Comparison of ENCODE assay signal across 1 cellular context in the genomic region with DNA sequence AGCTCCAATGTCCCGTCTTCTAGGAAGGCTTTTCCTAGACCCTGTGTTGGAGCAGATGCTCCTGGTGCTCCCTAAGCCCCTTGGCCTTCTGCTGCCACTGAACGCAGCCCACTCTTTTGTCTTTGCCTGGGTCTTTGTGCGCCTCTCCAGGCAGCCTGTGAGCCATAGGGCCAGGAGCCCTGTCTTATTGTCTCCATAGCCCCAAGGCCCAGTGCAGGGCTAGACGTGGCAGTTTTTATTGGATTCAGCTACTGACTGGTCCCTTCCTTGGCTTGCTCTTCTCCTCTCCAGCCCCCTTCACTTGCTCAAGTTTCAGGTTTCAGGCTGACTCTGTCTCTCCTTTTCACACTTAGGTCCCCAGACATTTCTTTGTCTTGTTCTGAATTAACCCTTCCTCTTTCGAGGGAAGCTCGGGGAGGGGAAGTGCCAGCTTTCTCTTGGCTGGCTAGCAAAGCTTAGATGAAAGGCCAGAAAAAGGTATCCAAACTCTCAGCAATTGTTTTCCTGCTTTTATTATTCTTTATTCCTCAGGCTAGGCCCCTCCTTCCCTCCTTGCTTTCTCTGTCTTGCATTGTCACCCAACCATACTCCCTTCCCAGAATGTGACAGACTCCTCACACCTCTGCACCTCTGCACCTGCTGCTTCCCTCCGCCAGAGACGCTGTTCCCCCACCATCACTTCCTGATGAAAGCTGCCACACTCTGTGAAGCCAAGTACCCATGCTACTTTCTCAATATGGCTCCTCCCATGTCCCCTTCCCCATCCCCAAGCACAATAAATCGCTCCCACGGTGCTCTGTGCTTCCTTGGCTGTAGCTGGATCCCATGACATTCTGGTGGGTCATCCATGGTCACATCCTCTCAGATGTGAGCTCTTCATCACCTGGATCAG.
TF ChIP-seq lines count a peak whose summit lies in the region.

No MANE protein-coding gene starts in this region.

TF ChIP-seq in GM12878, 131 proteins besides CTCF, POLR2A, EP300 and RAD21 (continued from another document):
- TF ChIP-seq FOXM1 (IDR thresholded peaks at IDR 0.05; ENCODE audit: low read depth, low read length) (no peak), YY1 (IDR thresholded peaks at IDR 0.05; ENCODE audit: low read depth, low read length) (peak; percentile 80), SMC3 (IDR thresholded peaks at IDR 0.05; ENCODE audit: borderline replicate concordance, low read length) (peak; percentile 45; the same call in 1 of the 2 replicates), TBL1XR1 (IDR thresholded peaks at IDR 0.05; ENCODE audit: low read depth, low read length) (no peak), SREBF1 (IDR thresholded peaks at IDR 0.05; ENCODE audit: low read length) (no peak), NR2F1 (conservative IDR thresholded peaks at IDR 0.05) (no peak), ZNF384 (IDR thresholded peaks at IDR 0.05; ENCODE audit: borderline replicate concordance, low read depth, low read length) (no peak), BHLHE40 (IDR thresholded peaks at IDR 0.05; ENCODE audit: borderline replicate concordance in 1 of 2, low read depth in 2 of 2, low read length in 1 of 2) (peak in 1 of 2 experiments; percentile 16; a peak in 1 of 4 replicates), STAT1 (conservative IDR thresholded peaks at IDR 0.05) (peak; percentile 55; the same call in 1 of the 2 replicates), IKZF1 (conservative IDR thresholded peaks at IDR 0.05) (peak; percentile 90), SMARCA5 (IDR thresholded peaks at IDR 0.05) (peak; percentile 54; the same call in 1 of the 2 replicates), EED (IDR thresholded peaks at IDR 0.05; ENCODE audit: low read depth) (peak; percentile 74), PAX5 (IDR thresholded peaks at IDR 0.05; ENCODE audit: borderline replicate concordance, low read depth, low read length) (no peak), ZNF622 (IDR thresholded peaks at IDR 0.05) (no peak), ZNF217 (IDR thresholded peaks at IDR 0.05) (no peak), POU2F2 (IDR thresholded peaks at IDR 0.05; ENCODE audit: borderline replicate concordance, low read depth, low read length) (no peak), NBN (IDR thresholded peaks at IDR 0.05) (0 out of 2 replicates have a peak, but pooled peaks have one; percentile 33), IKZF2 (IDR thresholded peaks at IDR 0.05) (peak; percentile 68 to 69; a peak in 2 of 4 replicates), BCL11A (IDR thresholded peaks at IDR 0.05; ENCODE audit: low read depth, low read length) (0 out of 2 replicates have a peak, but pooled peaks have one; percentile 25), SRF (IDR thresholded peaks at IDR 0.05; ENCODE audit: low read depth in 2 of 2, low read length in 2 of 2) (no peak), ETV6 (conservative IDR thresholded peaks at IDR 0.05 in 1 of 2, IDR thresholded peaks at IDR 0.05 in 1 of 2; ENCODE audit: borderline replicate concordance in 1 of 2, low read depth in 1 of 2) (peak in 1 of 2 experiments; percentile 95; a peak in 2 of 4 replicates), IRF4 (IDR thresholded peaks at IDR 0.05; ENCODE audit: low read depth, low read length) (0 out of 2 replicates have a peak, but pooled peaks have one; percentile 43), ATF7 (IDR thresholded peaks at IDR 0.05; ENCODE audit: low read depth) (0 out of 2 replicates have a peak, but pooled peaks have one; percentile 41), MTA2 (IDR thresholded peaks at IDR 0.05; ENCODE audit: low read depth) (peak; percentile 35; the same call in 1 of the 2 replicates), NFIC (IDR thresholded peaks at IDR 0.05; ENCODE audit: low read depth, low read length) (no peak), PAX8 (IDR thresholded peaks at IDR 0.05) (no peak), GABPA (IDR thresholded peaks at IDR 0.05; ENCODE audit: low read depth) (no peak), DPF2 (IDR thresholded peaks at IDR 0.05) (peak; percentile 71), SPI1 (IDR thresholded peaks at IDR 0.05; ENCODE audit: borderline replicate concordance, insufficient read depth, low read depth, low read length) (peak; percentile 82), CBFB (IDR thresholded peaks at IDR 0.05; ENCODE audit: low read depth) (no peak), RBBP5 (conservative IDR thresholded peaks at IDR 0.05) (no peak), JUNB (IDR thresholded peaks at IDR 0.05) (peak; percentile 67), MTA3 (IDR thresholded peaks at IDR 0.05; ENCODE audit: borderline replicate concordance, low read length) (no peak; the same call in 1 of the 2 replicates), ZZZ3 (IDR thresholded peaks at IDR 0.05; ENCODE audit: control insufficient read depth, insufficient read length, low read depth) (no peak), MEF2B (IDR thresholded peaks at IDR 0.05; ENCODE audit: partially characterized antibody, poor library complexity, severe bottlenecking) (peak; percentile 82), CBX3 (IDR thresholded peaks at IDR 0.05; ENCODE audit: borderline replicate concordance, low read depth) (no peak)
- TF ChIP-seq, protein P1, sequence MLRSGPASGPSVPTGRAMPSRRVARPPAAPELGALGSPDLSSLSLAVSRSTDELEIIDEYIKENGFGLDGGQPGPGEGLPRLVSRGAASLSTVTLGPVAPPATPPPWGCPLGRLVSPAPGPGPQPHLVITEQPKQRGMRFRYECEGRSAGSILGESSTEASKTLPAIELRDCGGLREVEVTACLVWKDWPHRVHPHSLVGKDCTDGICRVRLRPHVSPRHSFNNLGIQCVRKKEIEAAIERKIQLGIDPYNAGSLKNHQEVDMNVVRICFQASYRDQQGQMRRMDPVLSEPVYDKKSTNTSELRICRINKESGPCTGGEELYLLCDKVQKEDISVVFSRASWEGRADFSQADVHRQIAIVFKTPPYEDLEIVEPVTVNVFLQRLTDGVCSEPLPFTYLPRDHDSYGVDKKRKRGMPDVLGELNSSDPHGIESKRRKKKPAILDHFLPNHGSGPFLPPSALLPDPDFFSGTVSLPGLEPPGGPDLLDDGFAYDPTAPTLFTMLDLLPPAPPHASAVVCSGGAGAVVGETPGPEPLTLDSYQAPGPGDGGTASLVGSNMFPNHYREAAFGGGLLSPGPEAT (IDR thresholded peaks at IDR 0.05; ENCODE audit: low read depth) = 0 out of 2 replicates have a peak, but pooled peaks have one; percentile 27
- TF ChIP-seq, protein P2, sequence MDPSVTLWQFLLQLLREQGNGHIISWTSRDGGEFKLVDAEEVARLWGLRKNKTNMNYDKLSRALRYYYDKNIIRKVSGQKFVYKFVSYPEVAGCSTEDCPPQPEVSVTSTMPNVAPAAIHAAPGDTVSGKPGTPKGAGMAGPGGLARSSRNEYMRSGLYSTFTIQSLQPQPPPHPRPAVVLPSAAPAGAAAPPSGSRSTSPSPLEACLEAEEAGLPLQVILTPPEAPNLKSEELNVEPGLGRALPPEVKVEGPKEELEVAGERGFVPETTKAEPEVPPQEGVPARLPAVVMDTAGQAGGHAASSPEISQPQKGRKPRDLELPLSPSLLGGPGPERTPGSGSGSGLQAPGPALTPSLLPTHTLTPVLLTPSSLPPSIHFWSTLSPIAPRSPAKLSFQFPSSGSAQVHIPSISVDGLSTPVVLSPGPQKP (IDR thresholded peaks at IDR 0.05; ENCODE audit: low read depth, low read length) = no peak
- TF ChIP-seq, protein P3, sequence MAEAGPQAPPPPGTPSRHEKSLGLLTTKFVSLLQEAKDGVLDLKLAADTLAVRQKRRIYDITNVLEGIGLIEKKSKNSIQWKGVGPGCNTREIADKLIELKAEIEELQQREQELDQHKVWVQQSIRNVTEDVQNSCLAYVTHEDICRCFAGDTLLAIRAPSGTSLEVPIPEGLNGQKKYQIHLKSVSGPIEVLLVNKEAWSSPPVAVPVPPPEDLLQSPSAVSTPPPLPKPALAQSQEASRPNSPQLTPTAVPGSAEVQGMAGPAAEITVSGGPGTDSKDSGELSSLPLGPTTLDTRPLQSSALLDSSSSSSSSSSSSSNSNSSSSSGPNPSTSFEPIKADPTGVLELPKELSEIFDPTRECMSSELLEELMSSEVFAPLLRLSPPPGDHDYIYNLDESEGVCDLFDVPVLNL (IDR thresholded peaks at IDR 0.05; ENCODE audit: low read depth, low read length) = no peak
- TF ChIP-seq, protein P4, sequence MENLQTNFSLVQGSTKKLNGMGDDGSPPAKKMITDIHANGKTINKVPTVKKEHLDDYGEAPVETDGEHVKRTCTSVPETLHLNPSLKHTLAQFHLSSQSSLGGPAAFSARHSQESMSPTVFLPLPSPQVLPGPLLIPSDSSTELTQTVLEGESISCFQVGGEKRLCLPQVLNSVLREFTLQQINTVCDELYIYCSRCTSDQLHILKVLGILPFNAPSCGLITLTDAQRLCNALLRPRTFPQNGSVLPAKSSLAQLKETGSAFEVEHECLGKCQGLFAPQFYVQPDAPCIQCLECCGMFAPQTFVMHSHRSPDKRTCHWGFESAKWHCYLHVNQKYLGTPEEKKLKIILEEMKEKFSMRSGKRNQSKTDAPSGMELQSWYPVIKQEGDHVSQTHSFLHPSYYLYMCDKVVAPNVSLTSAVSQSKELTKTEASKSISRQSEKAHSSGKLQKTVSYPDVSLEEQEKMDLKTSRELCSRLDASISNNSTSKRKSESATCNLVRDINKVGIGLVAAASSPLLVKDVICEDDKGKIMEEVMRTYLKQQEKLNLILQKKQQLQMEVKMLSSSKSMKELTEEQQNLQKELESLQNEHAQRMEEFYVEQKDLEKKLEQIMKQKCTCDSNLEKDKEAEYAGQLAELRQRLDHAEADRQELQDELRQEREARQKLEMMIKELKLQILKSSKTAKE (IDR thresholded peaks at IDR 0.05; ENCODE audit: low read depth, poor library complexity, severe bottlenecking) = peak; percentile 61
- TF ChIP-seq, protein P5, sequence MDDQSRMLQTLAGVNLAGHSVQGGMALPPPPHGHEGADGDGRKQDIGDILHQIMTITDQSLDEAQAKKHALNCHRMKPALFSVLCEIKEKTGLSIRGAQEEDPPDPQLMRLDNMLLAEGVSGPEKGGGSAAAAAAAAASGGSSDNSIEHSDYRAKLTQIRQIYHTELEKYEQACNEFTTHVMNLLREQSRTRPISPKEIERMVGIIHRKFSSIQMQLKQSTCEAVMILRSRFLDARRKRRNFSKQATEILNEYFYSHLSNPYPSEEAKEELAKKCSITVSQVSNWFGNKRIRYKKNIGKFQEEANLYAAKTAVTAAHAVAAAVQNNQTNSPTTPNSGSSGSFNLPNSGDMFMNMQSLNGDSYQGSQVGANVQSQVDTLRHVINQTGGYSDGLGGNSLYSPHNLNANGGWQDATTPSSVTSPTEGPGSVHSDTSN (IDR thresholded peaks at IDR 0.05; ENCODE audit: insufficient replicate concordance, low read depth, low read length) = no peak
- TF ChIP-seq, protein P6, sequence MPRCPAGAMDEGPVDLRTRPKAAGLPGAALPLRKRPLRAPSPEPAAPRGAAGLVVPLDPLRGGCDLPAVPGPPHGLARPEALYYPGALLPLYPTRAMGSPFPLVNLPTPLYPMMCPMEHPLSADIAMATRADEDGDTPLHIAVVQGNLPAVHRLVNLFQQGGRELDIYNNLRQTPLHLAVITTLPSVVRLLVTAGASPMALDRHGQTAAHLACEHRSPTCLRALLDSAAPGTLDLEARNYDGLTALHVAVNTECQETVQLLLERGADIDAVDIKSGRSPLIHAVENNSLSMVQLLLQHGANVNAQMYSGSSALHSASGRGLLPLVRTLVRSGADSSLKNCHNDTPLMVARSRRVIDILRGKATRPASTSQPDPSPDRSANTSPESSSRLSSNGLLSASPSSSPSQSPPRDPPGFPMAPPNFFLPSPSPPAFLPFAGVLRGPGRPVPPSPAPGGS (IDR thresholded peaks at IDR 0.05; ENCODE audit: borderline replicate concordance, insufficient read depth, low read depth, low read length, poor library complexity, severe bottlenecking) = no peak
- TF ChIP-seq, protein P7, sequence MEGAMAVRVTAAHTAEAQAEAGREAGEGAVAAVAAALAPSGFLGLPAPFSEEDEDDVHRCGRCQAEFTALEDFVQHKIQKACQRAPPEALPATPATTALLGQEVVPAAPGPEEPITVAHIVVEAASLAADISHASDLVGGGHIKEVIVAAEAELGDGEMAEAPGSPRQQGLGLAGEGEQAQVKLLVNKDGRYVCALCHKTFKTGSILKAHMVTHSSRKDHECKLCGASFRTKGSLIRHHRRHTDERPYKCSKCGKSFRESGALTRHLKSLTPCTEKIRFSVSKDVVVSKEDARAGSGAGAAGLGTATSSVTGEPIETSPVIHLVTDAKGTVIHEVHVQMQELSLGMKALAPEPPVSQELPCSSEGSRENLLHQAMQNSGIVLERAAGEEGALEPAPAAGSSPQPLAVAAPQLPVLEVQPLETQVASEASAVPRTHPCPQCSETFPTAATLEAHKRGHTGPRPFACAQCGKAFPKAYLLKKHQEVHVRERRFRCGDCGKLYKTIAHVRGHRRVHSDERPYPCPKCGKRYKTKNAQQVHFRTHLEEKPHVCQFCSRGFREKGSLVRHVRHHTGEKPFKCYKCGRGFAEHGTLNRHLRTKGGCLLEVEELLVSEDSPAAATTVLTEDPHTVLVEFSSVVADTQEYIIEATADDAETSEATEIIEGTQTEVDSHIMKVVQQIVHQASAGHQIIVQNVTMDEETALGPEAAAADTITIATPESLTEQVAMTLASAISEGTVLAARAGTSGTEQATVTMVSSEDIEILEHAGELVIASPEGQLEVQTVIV (IDR thresholded peaks at IDR 0.05; ENCODE audit: borderline replicate concordance, partially characterized antibody) = no peak
TF ChIP-seq in GM12878: peak in this region for 23.
